In genomic region chr1:16649390-16649789, GRCh38 we compare ENCODE assay signal across 7 cellular contexts. TPM values are rescaled to one million over a fixed set of nuclear protein-coding genes. Genes with fewer than 3 reads are reported as not detected.
DNase-seq lines count a peak whose midpoint lies in the region; ATAC-seq and TF ChIP-seq lines count a peak whose summit lies in the region.
"Not testable (repeated sequence)": the region's sequence is repeated elsewhere in the genome, so short reads cannot be mapped to it uniquely, and the experiment has no call there.

No MANE protein-coding gene starts in this region.

- DNase-seq in WERI-Rb-1 (peak; percentile 20), adrenal gland (peak in 6 of 7 donors; percentile 10 to 24 (median 16)), cardiac septum (ENCODE audit: low spot score) (peak; percentile 74), right lobe of liver (peak in 2 of 3 donors; percentile 19 to 55), posterior cingulate gyrus (peak in 6 of 10 donors; percentile 7 to 81 (median 35))
- DNase-seq in activated CD8-positive, alpha-beta memory T cell treated with anti-CD3 and anti-CD28 coated beads, Interleukin-2, amount 50 U/mL, for 48 hours: peak; percentile 59
- peak; percentile 1 for DNase-seq in stimulated activated naive CD8-positive, alpha-beta T cell treated with anti-CD3 and anti-CD28 coated beads, Interleukin-15, Interleukin-2, amounts not matched to agents 100 U/mL and 50 U/mL, for 24 hours

- H3K9me3 ChIP-seq in WERI-Rb-1 (ENCODE audit: severe bottlenecking); adrenal gland (replicated peaks in 1 of 3); right lobe of liver: not testable (repeated sequence)

- not testable (repeated sequence) for H3K4me3 ChIP-seq in WERI-Rb-1 (ENCODE audit: low read depth, low read length); adrenal gland; right lobe of liver

- ATAC-seq in right lobe of liver; stimulated activated naive CD8-positive, alpha-beta T cell treated with anti-CD3 and anti-CD28 coated beads, Interleukin-15, Interleukin-2, amounts not matched to agents 100 U/mL and 50 U/mL, for 24 hours: not testable (repeated sequence)

- intact Hi-C loops in adrenal gland (cut with DNase I); cardiac septum (cut with DNase I); right lobe of liver (cut with DNase I); posterior cingulate gyrus (cut with DNase I): not testable (repeated sequence)

- 67 to 83% (median 82%) methylated on average over 2 to 5 of the region's 6 CpGs; no CpG with 5 or more reads in 1 of the 4 donors for WGBS in adrenal gland, 4 donors
- WGBS in right lobe of liver (ENCODE audit: insufficient coverage, low coverage, low lambda C conversion rate, missing lambda C conversion rate): 71% methylated on average over 4 of the region's 6 CpGs

- not testable (repeated sequence) for TF ChIP-seq CTCF in WERI-Rb-1 (IDR thresholded peaks at IDR 0.05; ENCODE audit: low read depth, low read length); adrenal gland (IDR thresholded peaks at IDR 0.05); right lobe of liver (IDR thresholded peaks at IDR 0.05)

- TF ChIP-seq POLR2A in adrenal gland (IDR thresholded peaks at IDR 0.05); right lobe of liver (IDR thresholded peaks at IDR 0.05): not testable (repeated sequence)

- not testable (repeated sequence) for H3K4me1 ChIP-seq in adrenal gland (replicated peaks in 1 of 2); right lobe of liver

- not testable (repeated sequence) for H3K36me3 ChIP-seq in WERI-Rb-1; adrenal gland (replicated peaks in 1 of 2)
- H3K36me3 ChIP-seq in right lobe of liver: peaks cover 0 to 11% (median 0%) of the 10 kb centered on the region in 4 donors

- H3K27ac ChIP-seq in WERI-Rb-1, adrenal gland, right lobe of liver: not testable (repeated sequence)

- not testable (repeated sequence) for H3K27me3 ChIP-seq in WERI-Rb-1 (ENCODE audit: insufficient read depth, low read depth, severe bottlenecking); adrenal gland; right lobe of liver

RNA-seq across cellular contexts. Expression of gene RNU1-3, which starts 17.4 kb away (rescaled TPM):
- total RNA-seq in adrenal gland (1,000 to 10,000 TPM in 3 of 8 donors, 100 to 1,000 TPM in 1, under 1 TPM in 3, not detected in 1; under 0.01 to 2,119 (median 890) TPM), cardiac septum (6,195 TPM), right lobe of liver (1,000 to 10,000 TPM in 3 of 6 experiments, 100 to 1,000 TPM in 1, under 1 TPM in 2; under 0.01 to 3,377 (median 977) TPM)
- polyA plus RNA-seq in adrenal gland: not detected

RNA-seq across cellular contexts. Expression of gene NBPF1, which starts 36.0 kb away (rescaled TPM):
- total RNA-seq in adrenal gland: 100 to 1,000 TPM in 4 of 8 donors, 10 to 100 TPM in 4; 46.4 to 205 (median 111) TPM
- 100 to 1,000 TPM in 1 of 3 donors, 10 to 100 TPM in 1, 1 to 10 TPM in 1; 7.9 to 185 (median 25.8) TPM for polyA plus RNA-seq in adrenal gland
- 12.6 TPM for total RNA-seq in cardiac septum
- 10 to 100 TPM; 22.7 to 30.7 (median 24.1) TPM for total RNA-seq in right lobe of liver

Comparison
In these comparisons a context has a peak if more than half of its experiments do, and no peak if none do; other contexts are left out.
1. DNase-seq: peak in every context shown above with its lines; median percentile 74 in cardiac septum; 59 in activated CD8-positive, alpha-beta memory T cell treated with anti-CD3 and anti-CD28 coated beads, Interleukin-2, amount 50 U/mL, for 48 hours; 37 in right lobe of liver; 35 in posterior cingulate gyrus; 20 in WERI-Rb-1; 16 in adrenal gland; 1 in stimulated activated naive CD8-positive, alpha-beta T cell treated with anti-CD3 and anti-CD28 coated beads, Interleukin-15, Interleukin-2, amounts not matched to agents 100 U/mL and 50 U/mL, for 24 hours.